ENCODE assay signal across 31 cellular contexts in genomic region chr3:94946683-94947082, GRCh38.
"Had no signal": no experiment of that assay in that cellular context is flagged by ENCODE, and none has a peak within 500 bp of the region (broad histone marks: within the 10 kb centered on the region; RNA-seq: fewer than 3 reads in every experiment).

No MANE protein-coding gene starts in this region.

- H3K27me3 ChIP-seq: neutrophil, ovary, right lobe of liver, sigmoid colon, suprapubic skin, testis, tibial artery, transverse colon, upper lobe of right lung, uterus had no signal

- H3K27ac ChIP-seq: neutrophil, ovary, parathyroid adenoma, psoas muscle, right lobe of liver, sigmoid colon, suprapubic skin, testis, tibial artery, transverse colon, upper lobe of right lung, uterus had no signal

- DNase-seq: naive B cell; naive thymus-derived CD8-positive, alpha-beta T cell; nephron progenitor cell; nucleus accumbens; ovary; psoas muscle; right cardiac atrium; right lobe of liver; sigmoid colon; small intestine; stimulated activated CD4-positive, alpha-beta T cell treated with anti-CD3 and anti-CD28 coated beads, Interleukin-15, amount 100 ng/mL, for 24 hours; stimulated activated CD4-positive, alpha-beta T cell treated with anti-CD3 and anti-CD28 coated beads, Interleukin-2, amount 100 ng/mL, for 24 hours; stimulated activated CD4-positive, alpha-beta T cell treated with anti-CD3 and anti-CD28 coated beads, Interleukin-2, amount 100 ng/mL, for 48 hours; stimulated activated CD4-positive, alpha-beta T cell treated with anti-CD3 and anti-CD28 coated beads, Interleukin-4, amount 100 ng/mL, for 24 hours; stimulated activated naive CD4-positive, alpha-beta T cell; stimulated activated naive CD8-positive, alpha-beta T cell treated with anti-CD3 and anti-CD28 coated beads, Interleukin-15, amount 100 ng/mL, for 72 hours; stimulated activated naive CD8-positive, alpha-beta T cell treated with anti-CD3 and anti-CD28 coated beads, Interleukin-15, Interleukin-2, amounts not matched to agents 100 U/mL and 50 U/mL, for 24 hours; substantia nigra; testis; tibial artery; transverse colon; upper lobe of right lung; uterus had no signal

- H3K27ac Mint-ChIP-seq: naive B cell; naive thymus-derived CD8-positive, alpha-beta T cell; natural killer cell treated with Interleukin-12 subunit alpha and Interleukin-12 subunit beta and Interleukin-15 and Interleukin-18, amount 100 ng/mL, for 72 hours; nephron progenitor cell; progenitor cell of endocrine pancreas; stimulated activated effector memory CD8-positive, alpha-beta T cell treated with anti-CD3 and anti-CD28 coated beads, Interleukin-12 subunit alpha, Interleukin-12 subunit beta, amount 100 ng/mL, for 72 hours; stimulated activated naive CD8-positive, alpha-beta T cell treated with anti-CD3 and anti-CD28 coated beads, Interleukin-15, amount 100 ng/mL, for 72 hours; type B pancreatic cell had no signal

- H3K9ac ChIP-seq: parathyroid adenoma had no signal

- H3K4me3 Mint-ChIP-seq: naive B cell; naive thymus-derived CD8-positive, alpha-beta T cell; natural killer cell treated with Interleukin-12 subunit alpha and Interleukin-12 subunit beta and Interleukin-15 and Interleukin-18, amount 100 ng/mL, for 72 hours; nephron progenitor cell; neural crest cell; stimulated activated effector memory CD8-positive, alpha-beta T cell treated with anti-CD3 and anti-CD28 coated beads, Interleukin-12 subunit alpha, Interleukin-12 subunit beta, amount 100 ng/mL, for 72 hours; stimulated activated naive CD8-positive, alpha-beta T cell treated with anti-CD3 and anti-CD28 coated beads, Interleukin-15, amount 100 ng/mL, for 72 hours; type B pancreatic cell had no signal

- H3K4me1 Mint-ChIP-seq: naive B cell; naive thymus-derived CD8-positive, alpha-beta T cell; nephron progenitor cell; stimulated activated effector memory CD8-positive, alpha-beta T cell treated with anti-CD3 and anti-CD28 coated beads, Interleukin-12 subunit alpha, Interleukin-12 subunit beta, amount 100 ng/mL, for 72 hours; stimulated activated naive CD8-positive, alpha-beta T cell treated with anti-CD3 and anti-CD28 coated beads, Interleukin-15, amount 100 ng/mL, for 72 hours had no signal

- H3K27me3 Mint-ChIP-seq: naive B cell; naive thymus-derived CD8-positive, alpha-beta T cell; natural killer cell treated with Interleukin-12 subunit alpha and Interleukin-12 subunit beta and Interleukin-15 and Interleukin-18, amount 100 ng/mL, for 72 hours; progenitor cell of endocrine pancreas; stimulated activated naive CD8-positive, alpha-beta T cell treated with anti-CD3 and anti-CD28 coated beads, Interleukin-15, amount 100 ng/mL, for 72 hours; type B pancreatic cell had no signal

- H3K4me3 ChIP-seq: ovary, psoas muscle, right lobe of liver, sigmoid colon, suprapubic skin, testis, tibial artery, transverse colon, upper lobe of right lung, uterus had no signal

- H3K9me3 ChIP-seq: neutrophil, ovary, psoas muscle, right lobe of liver, testis, transverse colon, upper lobe of right lung, uterus had no signal

- H3K36me3 Mint-ChIP-seq: naive B cell; stimulated activated effector memory CD8-positive, alpha-beta T cell treated with anti-CD3 and anti-CD28 coated beads, Interleukin-12 subunit alpha, Interleukin-12 subunit beta, amount 100 ng/mL, for 72 hours; type B pancreatic cell had no signal

- H3K4me1 ChIP-seq: parathyroid adenoma, psoas muscle, right lobe of liver, sigmoid colon, suprapubic skin, testis, tibial artery, transverse colon, upper lobe of right lung, uterus had no signal

- H3K79me2 ChIP-seq: parathyroid adenoma had no signal

- H2AFZ ChIP-seq: parathyroid adenoma had no signal

- H3K36me3 ChIP-seq: neutrophil, ovary, right lobe of liver, sigmoid colon, suprapubic skin, tibial artery, transverse colon, upper lobe of right lung, uterus had no signal

- ATAC-seq: naive thymus-derived CD8-positive, alpha-beta T cell; natural killer cell treated with Interleukin-12 subunit alpha and Interleukin-12 subunit beta and Interleukin-15 and Interleukin-18, amount 100 ng/mL, for 72 hours; psoas muscle; right cardiac atrium; right lobe of liver; stimulated activated effector memory CD8-positive, alpha-beta T cell treated with anti-CD3 and anti-CD28 coated beads, Interleukin-12 subunit alpha, Interleukin-12 subunit beta, amount 100 ng/mL, for 72 hours; stimulated activated naive CD8-positive, alpha-beta T cell treated with anti-CD3 and anti-CD28 coated beads, Interleukin-15, amount 100 ng/mL, for 72 hours; stimulated activated naive CD8-positive, alpha-beta T cell treated with anti-CD3 and anti-CD28 coated beads, Interleukin-15, Interleukin-2, amounts not matched to agents 100 U/mL and 50 U/mL, for 24 hours; upper lobe of right lung had no signal
